Comparison of ENCODE assay signal across 15 cellular contexts in the genomic region with DNA sequence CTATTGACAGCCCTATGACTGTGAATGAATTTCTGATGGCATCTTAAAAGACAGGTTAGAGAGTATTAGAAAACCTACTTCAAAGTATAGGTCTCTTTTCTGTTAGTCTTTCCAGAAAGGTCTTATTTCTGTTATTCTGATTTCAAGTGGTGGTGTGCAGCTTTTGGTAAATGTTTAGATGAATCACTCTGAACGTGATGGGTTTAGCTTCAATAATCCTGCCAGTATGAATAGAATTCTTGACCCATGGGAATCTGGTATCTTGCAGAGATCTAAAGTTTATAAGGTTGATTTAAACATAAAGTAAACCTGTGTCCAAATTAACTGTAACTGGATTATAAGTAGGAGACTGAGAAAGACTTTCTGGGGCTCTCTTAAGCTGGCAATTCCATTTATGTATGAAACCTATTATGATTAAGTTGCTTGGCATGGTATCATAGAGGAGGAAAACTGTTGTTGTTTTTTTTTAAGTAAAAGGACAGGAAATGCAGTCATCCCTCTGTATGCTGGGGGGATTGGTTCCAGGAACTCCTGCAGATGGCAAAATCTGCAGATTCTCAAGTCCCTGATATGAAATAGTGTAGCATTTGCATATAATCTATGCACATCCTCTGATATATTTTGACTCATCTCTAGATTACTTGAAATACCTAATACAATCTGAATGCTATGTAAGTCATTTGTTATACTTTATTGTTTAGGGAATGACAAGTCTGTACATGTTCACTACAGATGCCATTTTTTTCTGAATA.
"Had no signal": no experiment of that assay in that cellular context is flagged by ENCODE, and none has a peak within 500 bp of the region (broad histone marks: within the 10 kb centered on the region; RNA-seq: fewer than 3 reads in every experiment).

No MANE protein-coding gene starts in this region.

- H3K9me3 Mint-ChIP-seq: activated naive CD4-positive, alpha-beta T cell treated with anti-CD3 and anti-CD28 coated beads, Interleukin-2, amount 50 U/mL, for 72 hours; stimulated activated memory B cell treated with anti-CD40 and anti-IgM and Interleukin-4, amounts not matched to agents 10 μg/mL and 1 μg/mL and 100 μg/mL, for 72 hours had no signal

- H3K36me3 ChIP-seq: breast epithelium, left lung, spleen, tibial nerve had no signal

- H3K9me3 ChIP-seq: breast epithelium, left lung, spleen, tibial nerve had no signal

- H3K27me3 ChIP-seq: breast epithelium, left lung, spleen, tibial nerve had no signal

- H3K27ac ChIP-seq: breast epithelium, left lung, spleen, tibial nerve had no signal

- H3K4me3 Mint-ChIP-seq: natural killer cell; stimulated activated memory B cell treated with anti-CD40 and anti-IgM and Interleukin-4, amounts not matched to agents 10 μg/mL and 1 μg/mL and 100 μg/mL, for 72 hours had no signal

- H3K36me3 Mint-ChIP-seq: activated naive CD4-positive, alpha-beta T cell treated with anti-CD3 and anti-CD28 coated beads, Interleukin-2, amount 50 U/mL, for 72 hours; natural killer cell; stimulated activated memory B cell treated with anti-CD40 and anti-IgM and Interleukin-4, amounts not matched to agents 10 μg/mL and 1 μg/mL and 100 μg/mL, for 72 hours had no signal

- H3K27ac Mint-ChIP-seq: activated naive CD4-positive, alpha-beta T cell treated with anti-CD3 and anti-CD28 coated beads, Interleukin-2, amount 50 U/mL, for 72 hours; natural killer cell; progenitor cell of endocrine pancreas; stimulated activated memory B cell treated with anti-CD40 and anti-IgM and Interleukin-4, amounts not matched to agents 10 μg/mL and 1 μg/mL and 100 μg/mL, for 72 hours had no signal

- ATAC-seq: activated naive CD4-positive, alpha-beta T cell treated with anti-CD3 and anti-CD28 coated beads, Interleukin-2, amount 50 U/mL, for 72 hours; left lung; natural killer cell; right cardiac atrium; stimulated activated memory B cell treated with anti-CD40 and anti-IgM and Interleukin-4, amounts not matched to agents 10 μg/mL and 1 μg/mL and 100 μg/mL, for 72 hours had no signal

- H3K4me1 Mint-ChIP-seq: natural killer cell; stimulated activated memory B cell treated with anti-CD40 and anti-IgM and Interleukin-4, amounts not matched to agents 10 μg/mL and 1 μg/mL and 100 μg/mL, for 72 hours had no signal

- DNase-seq: activated CD4-positive, alpha-beta T cell treated with anti-CD3 and anti-CD28 coated beads, Interleukin-2, amount 50 U/mL, for 1 hour; activated T-cell treated with anti-CD3 and anti-CD28 coated beads, Interleukin-2, amount 50 U/mL, for 1 hour; amygdala; glutamatergic neuron; left lung; natural killer cell; nucleus accumbens; right cardiac atrium; spleen; stimulated activated CD4-positive, alpha-beta T cell treated with anti-CD3 and anti-CD28 coated beads, Interleukin-1b, Interleukin-23, amount 100 ng/mL, for 48 hours had no signal

- H3K4me3 ChIP-seq: breast epithelium, left lung, spleen, tibial nerve had no signal

- H3K4me1 ChIP-seq: breast epithelium, left lung, spleen, tibial nerve had no signal

- H3K27me3 Mint-ChIP-seq: progenitor cell of endocrine pancreas; stimulated activated memory B cell treated with anti-CD40 and anti-IgM and Interleukin-4, amounts not matched to agents 10 μg/mL and 1 μg/mL and 100 μg/mL, for 72 hours had no signal
